ENCODE assay signal across 21 cellular contexts in the genomic region with DNA sequence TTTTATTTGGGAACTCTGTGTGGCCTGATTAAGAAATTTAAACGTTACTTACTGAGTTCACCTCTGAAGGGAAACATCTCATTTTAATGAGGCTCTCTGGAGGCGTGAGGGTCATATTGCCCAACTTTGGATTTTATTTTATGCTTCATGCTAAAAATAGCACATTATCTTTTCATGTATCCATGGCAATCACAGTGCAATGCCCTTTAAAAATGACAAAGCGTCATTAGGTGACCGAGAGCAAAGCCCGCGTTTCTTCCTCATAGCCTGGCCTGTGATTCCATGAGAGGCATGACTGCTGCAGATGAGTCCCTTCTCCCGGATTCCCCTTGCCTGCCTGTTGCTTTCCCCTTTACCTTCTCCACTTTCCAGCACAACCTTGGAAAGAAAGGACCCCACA.
DNase-seq lines count a peak whose midpoint lies in the region; FAIRE-seq and TF ChIP-seq lines count a peak whose summit lies in the region.
"Had no signal": no experiment of that assay in that cellular context is flagged by ENCODE, and none has a peak within 500 bp of the region (broad histone marks: within the 10 kb centered on the region; RNA-seq: fewer than 3 reads in every experiment).

No MANE protein-coding gene starts in this region.

- intact Hi-C loops in uterus (cut with DNase I; ENCODE audit: low total_unique reads), result no loop called here

- no peaks in the 10 kb centered on the region for H3K36me3 Mint-ChIP-seq in astrocyte (ENCODE audit: low read depth, unreplicated experiment)
- no peaks in the 10 kb centered on the region for H3K36me3 Mint-ChIP-seq in activated T-cell treated with anti-CD3 and anti-CD28 coated beads, Interleukin-2, amount 50 U/mL, for 24 hours (ENCODE audit: low read depth)
- H3K36me3 Mint-ChIP-seq: CD4-positive, alpha-beta memory T cell had no signal

- H3K4me1 Mint-ChIP-seq in astrocyte (ENCODE audit: low read depth, unreplicated experiment), result peaks cover under 1% of the 10 kb centered on the region
- H3K4me1 Mint-ChIP-seq in activated T-cell treated with anti-CD3 and anti-CD28 coated beads, Interleukin-2, amount 50 U/mL, for 24 hours (ENCODE audit: low read depth), result no peaks in the 10 kb centered on the region
- H3K4me1 Mint-ChIP-seq: B cell had no signal

- no peak for TF ChIP-seq EP300 in neural cell (conservative IDR thresholded peaks at IDR 0.05; ENCODE audit: poor library complexity, severe bottlenecking)

- H3K4me2 ChIP-seq in astrocyte (ENCODE audit: low read length), result peak overlapping the region; percentile 47
- no peak overlapping the region for H3K4me2 ChIP-seq in neural cell (ENCODE audit: low read length)

- no peak for FAIRE-seq in astrocyte (lab: Jason Lieb, UNC)
- FAIRE-seq: K562 had no signal

- no peaks in the 10 kb centered on the region for H3K36me3 ChIP-seq in astrocyte (ENCODE audit: insufficient read depth, low read length)
- no peaks in the 10 kb centered on the region for H3K36me3 ChIP-seq in neural cell (ENCODE audit: insufficient read depth, low read length)
- H3K36me3 ChIP-seq in uterus, result no peaks in the 10 kb centered on the region
- no peaks in the 10 kb centered on the region for H3K36me3 ChIP-seq in H7 (replicated peaks; ENCODE audit: control insufficient read depth, insufficient read depth, low read length)
- H3K36me3 ChIP-seq: SJCRH30 had no signal

- H3K9me3 Mint-ChIP-seq in astrocyte (ENCODE audit: unreplicated experiment), result peaks cover 8% of the 10 kb centered on the region
- H3K9me3 Mint-ChIP-seq in activated T-cell treated with anti-CD3 and anti-CD28 coated beads, Interleukin-2, amount 50 U/mL, for 24 hours, result no peaks in the 10 kb centered on the region
- H3K9me3 Mint-ChIP-seq: CD4-positive, alpha-beta memory T cell had no signal

- H3K79me2 ChIP-seq in astrocyte (ENCODE audit: insufficient read depth, low read length), result no peaks in the 10 kb centered on the region
- H3K79me2 ChIP-seq in neural cell (replicated peaks; ENCODE audit: insufficient read depth, low read length), result no peaks in the 10 kb centered on the region

- no peak overlapping the region for H3K27ac ChIP-seq in astrocyte (ENCODE audit: low read depth, low read length)
- peak overlapping the region; percentile 0 for H3K27ac ChIP-seq in neural cell (ENCODE audit: low read length)
- H3K27ac ChIP-seq in uterus, result peak overlapping the region; percentile 5 to 60
- H3K27ac ChIP-seq in caudate nucleus (ENCODE audit: low read depth, low read length), result no peak overlapping the region
- H3K27ac ChIP-seq: GM23248, HL-60, SJCRH30 had no signal

- H3K9ac ChIP-seq in astrocyte (ENCODE audit: low read length) (no peak overlapping the region), neural cell (ENCODE audit: low read length) (no peak overlapping the region)
- H3K9ac ChIP-seq: GM23248 had no signal

- H3K27me3 ChIP-seq in astrocyte (ENCODE audit: insufficient read depth, low read length) (no peaks in the 10 kb centered on the region), neural cell (ENCODE audit: insufficient read depth, low read depth, low read length) (no peaks in the 10 kb centered on the region), uterus (no peaks in the 10 kb centered on the region), H7 (ENCODE audit: control insufficient read depth, insufficient read depth, low read length) (no peaks in the 10 kb centered on the region)
- H3K27me3 ChIP-seq: SJCRH30 had no signal

- H2AFZ ChIP-seq in astrocyte (ENCODE audit: low read depth, low read length) (peak overlapping the region; percentile 43), neural cell (ENCODE audit: low read depth, low read length) (no peak overlapping the region)
- H2AFZ ChIP-seq: GM23248 had no signal

- TF ChIP-seq POLR2A in uterus (IDR thresholded peaks at IDR 0.05), result no peak

- H4K20me1 ChIP-seq in astrocyte (ENCODE audit: insufficient read depth, low read length) (no peaks in the 10 kb centered on the region), neural cell (ENCODE audit: insufficient read depth) (no peaks in the 10 kb centered on the region)

- H3K4me3 ChIP-seq in astrocyte (ENCODE audit: insufficient read depth, low read depth, low read length) (no peak overlapping the region), neural cell (ENCODE audit: low read length) (no peak overlapping the region), uterus (no peak overlapping the region), H7 (ENCODE audit: insufficient read depth, low read depth, low read length) (no peak overlapping the region)
- H3K4me3 ChIP-seq: GM23248, K562, SJCRH30 had no signal

- no peaks in the 10 kb centered on the region for H3K9me2 ChIP-seq in neural cell (ENCODE audit: insufficient read depth, low read length)

- TF ChIP-seq RAD21 in neural cell (conservative IDR thresholded peaks at IDR 0.05), result no peak

- no peaks in the 10 kb centered on the region for H3F3A ChIP-seq in neural cell (ENCODE audit: insufficient read depth, low read length, poor library complexity, severe bottlenecking)

- TF ChIP-seq CTCF in astrocyte (IDR thresholded peaks at IDR 0.05; ENCODE audit: insufficient read depth, low read depth, low read length) (no peak), neural cell (IDR thresholded peaks at IDR 0.05; ENCODE audit: poor library complexity, severe bottlenecking) (no peak), uterus (IDR thresholded peaks at IDR 0.05) (no peak)

- DNase-seq in NCI-H146 treated with DMSO at 0.1 percent for 48 hours (lab: John Stamatoyannopoulos, UW; ENCODE audit: unreplicated experiment), result peak; percentile 90
- DNase-seq in astrocyte (ENCODE audit: low read depth), result peak; percentile 8
- no peak for DNase-seq in uterus
- no peak for DNase-seq in H7
- no peak for DNase-seq in activated T-cell treated with anti-CD3 and anti-CD28 coated beads, Interleukin-2, amount 50 U/mL, for 24 hours
- DNase-seq in caudate nucleus (lab: John Stamatoyannopoulos, UW), result no peak
- DNase-seq: ACHN; CD4-positive, alpha-beta memory T cell; DMS79; GDM1; GM23248; NCI-H1092 treated with DMSO at 0.1 percent for 48 hours; NCI-H187 treated with DMSO at 0.1 percent for 48 hours; NCI-H2171 treated with DMSO at 0.1 percent for 48 hours; NCI-H510A treated with DMSO at 0.1 percent for 48 hours; RPMI8226; SJCRH30 had no signal

- no peak overlapping the region for H3K4me3 Mint-ChIP-seq in astrocyte (ENCODE audit: unreplicated experiment)
- no peak overlapping the region for H3K4me3 Mint-ChIP-seq in activated T-cell treated with anti-CD3 and anti-CD28 coated beads, Interleukin-2, amount 50 U/mL, for 24 hours
- H3K4me3 Mint-ChIP-seq: B cell; CD4-positive, alpha-beta memory T cell had no signal

- H3K27me3 Mint-ChIP-seq in astrocyte (ENCODE audit: low read depth, unreplicated experiment), result peaks cover 22% of the 10 kb centered on the region
- peaks cover 39% of the 10 kb centered on the region for H3K27me3 Mint-ChIP-seq in activated T-cell treated with anti-CD3 and anti-CD28 coated beads, Interleukin-2, amount 50 U/mL, for 24 hours

- H3K4me1 ChIP-seq in astrocyte (ENCODE audit: insufficient read depth, low read length), result no peaks in the 10 kb centered on the region
- H3K4me1 ChIP-seq in uterus, result no peaks in the 10 kb centered on the region
- H3K4me1 ChIP-seq: SJCRH30 had no signal

- H3K9me3 ChIP-seq in astrocyte (ENCODE audit: insufficient read depth, low read depth, low read length), result no peaks in the 10 kb centered on the region
- no peaks in the 10 kb centered on the region for H3K9me3 ChIP-seq in neural cell (ENCODE audit: low read length)
- H3K9me3 ChIP-seq in uterus, result no peaks in the 10 kb centered on the region
- H3K9me3 ChIP-seq: SJCRH30 had no signal

- no peak overlapping the region for H3K27ac Mint-ChIP-seq in astrocyte (ENCODE audit: unreplicated experiment)
- H3K27ac Mint-ChIP-seq in activated T-cell treated with anti-CD3 and anti-CD28 coated beads, Interleukin-2, amount 50 U/mL, for 24 hours, result no peak overlapping the region
- H3K27ac Mint-ChIP-seq: B cell; CD4-positive, alpha-beta memory T cell had no signal

TF ChIP-seq in neural cell, 6 proteins besides CTCF, POLR2A, EP300 and RAD21:
- peak; percentile 12 for TF ChIP-seq POLR2AphosphoS5 (IDR thresholded peaks at IDR 0.05)
- no peak for TF ChIP-seq EZH2 (IDR thresholded peaks at IDR 0.05; ENCODE audit: borderline replicate concordance, insufficient read depth, low read length, poor library complexity, severe bottlenecking)

Comparison
In these comparisons a context has a peak if more than half of its experiments do, and no peak if none do; other contexts are left out.
1. DNase-seq: peak in NCI-H146 treated with DMSO at 0.1 percent for 48 hours (single experiment) and astrocyte (single experiment); none in uterus (0 of 2), H7 (single experiment), activated T-cell treated with anti-CD3 and anti-CD28 coated beads, Interleukin-2, amount 50 U/mL, for 24 hours (single experiment) and caudate nucleus (0 of 61).
2. H3K27ac ChIP-seq: peak in neural cell (single experiment) and uterus (2 of 2); none in astrocyte (single experiment) and caudate nucleus (single experiment).